1 cellular context compared by ENCODE assay signal in genomic region chrX:120144178-120144844, GRCh38.
TF ChIP-seq lines count a peak whose summit lies in the region.

No MANE protein-coding gene starts in this region.

TF ChIP-seq in HepG2, 621 proteins besides CTCF, POLR2A, EP300 and RAD21:
- TF ChIP-seq KDM4B (CRISPR knock-in tag; IDR thresholded peaks at IDR 0.05), result no peak
- peak; percentile 74 for TF ChIP-seq ZNF652 (CRISPR knock-in tag; IDR thresholded peaks at IDR 0.05; ENCODE audit: borderline replicate concordance, low read depth)
